In the genomic region with DNA sequence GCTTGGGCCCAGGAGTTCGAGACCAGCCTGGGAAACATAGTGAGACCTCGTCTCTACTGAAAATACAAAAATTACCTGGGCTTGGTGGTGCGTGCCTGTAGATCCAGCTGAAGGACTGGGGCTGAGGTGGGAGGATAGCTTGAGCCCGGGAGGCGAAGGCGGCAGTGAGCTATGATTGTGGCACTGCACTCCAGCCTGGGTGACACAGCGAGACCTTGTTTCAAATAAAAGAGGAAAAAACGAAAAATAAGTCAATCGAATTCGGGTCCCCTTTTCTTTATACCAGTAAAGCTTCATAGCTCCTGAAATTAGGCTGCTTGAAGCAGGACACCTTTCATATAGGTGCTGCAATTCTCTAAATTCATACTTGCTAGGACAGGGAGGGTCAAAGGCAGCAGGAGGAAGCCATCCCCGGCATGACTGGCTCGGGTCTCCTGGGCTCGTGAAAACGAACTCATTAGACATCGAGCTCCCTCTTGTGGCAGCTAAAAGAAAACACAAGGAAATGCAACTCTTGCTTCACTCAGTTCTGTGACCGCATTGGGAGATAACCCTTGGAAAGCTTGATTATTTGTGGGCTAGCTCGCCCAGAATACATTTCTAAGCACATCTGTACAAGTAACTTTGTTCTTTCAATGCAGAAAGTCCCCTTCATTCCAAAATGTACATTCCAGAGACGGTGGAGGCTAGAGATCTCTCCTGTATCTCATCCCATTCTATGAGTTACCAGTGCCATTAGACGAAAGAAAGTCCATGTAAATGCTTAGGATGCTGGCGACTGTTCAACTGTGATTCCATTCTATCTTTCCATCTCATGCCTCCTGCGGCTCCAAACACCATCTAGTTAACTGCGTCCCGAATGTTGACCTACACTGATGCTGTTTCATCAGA, we compare ENCODE assay signal across 9 cellular contexts. TPM values are rescaled to one million over a fixed set of nuclear protein-coding genes. Genes with fewer than 3 reads are reported as not detected.
A peak's percentile ranks its signal among the peaks of the same experiment; 100 is the strongest.
DNase-seq lines count a peak whose midpoint lies in the region; ATAC-seq and TF ChIP-seq lines count a peak whose summit lies in the region.
"Had no signal": no experiment of that assay in that cellular context is flagged by ENCODE, and none has a peak within 500 bp of the region (broad histone marks: within the 10 kb centered on the region; RNA-seq: fewer than 3 reads in every experiment).

No MANE protein-coding gene starts in this region.

- POLR2A ChIA-PET in MCF 10A (lab: Yijun Ruan, JAX), result interaction anchor here (0.7 to 3.8 kb wide), 10 partner anchors 22 to 222 kb away, joined by 3 to 27 read pairs (median 4); no protein-coding TSS in a partner anchor

- intact Hi-C loops in MCF 10A (cut with micrococcal nuclease), result loop anchor here (1.0 to 5.0 kb wide), 3 partner anchors 51 to 121 kb away; no protein-coding TSS in a partner anchor

- CTCF ChIA-PET in MCF 10A (lab: Yijun Ruan, JAX), result interaction anchor here (0.6 to 5.3 kb wide), 46 partner anchors 9 to 1936 kb away, joined by 3 to 138 read pairs (median 5); a partner anchor contains a TSS

- H3K36me3 Mint-ChIP-seq in T-helper 17 cell (ENCODE audit: low read depth) (no peaks in the 10 kb centered on the region), MCF 10A (ENCODE audit: insufficient read depth, unreplicated experiment) (no peaks in the 10 kb centered on the region)

- DNase-seq in NCI-H2081 (lab: John Stamatoyannopoulos, UW), result peak; percentile 14 to 34
- DNase-seq in NCI-H2081 treated with DMSO at 0.1 percent for 48 hours (lab: John Stamatoyannopoulos, UW), result no peak
- DNase-seq in NCI-H1436 (lab: John Stamatoyannopoulos, UW), result peak; percentile 62
- no peak for DNase-seq in T-helper 17 cell
- peak; percentile 91 for DNase-seq in MCF 10A (ENCODE audit: unreplicated experiment)
- peak; percentile 84 for DNase-seq in iPS-NIHi7 (ENCODE audit: extremely low spot score)

- H3K27ac Mint-ChIP-seq in T-helper 17 cell, result no peak overlapping the region
- no peak overlapping the region for H3K27ac Mint-ChIP-seq in MCF 10A (ENCODE audit: low read depth, unreplicated experiment)

- no peaks in the 10 kb centered on the region for H3K9me3 Mint-ChIP-seq in MCF 10A (ENCODE audit: unreplicated experiment)

- H3K4me1 Mint-ChIP-seq in T-helper 17 cell (no peaks in the 10 kb centered on the region), MCF 10A (ENCODE audit: insufficient read depth, unreplicated experiment) (peaks cover 6% of the 10 kb centered on the region)

- peaks cover 6% of the 10 kb centered on the region for H3K27me3 ChIP-seq in skeletal muscle satellite cell (ENCODE audit: control insufficient read depth, insufficient read depth, low read length)
- H3K27me3 ChIP-seq: BLaER1 treated with 17β-estradiol and CSF1 and Interleukin-3, amounts not matched to agents 10 nM and 100 nM had no signal

- ATAC-seq in T-helper 17 cell (peak; percentile 49), GM18873 (IDR thresholded peaks at IDR 0.05; ENCODE audit: low FRiP score, unreplicated experiment) (no peak)

- H3K4me3 Mint-ChIP-seq in T-helper 17 cell, result no peak overlapping the region
- no peak overlapping the region for H3K4me3 Mint-ChIP-seq in MCF 10A (ENCODE audit: unreplicated experiment)

- H3K4me2 ChIP-seq in skeletal muscle satellite cell (ENCODE audit: low read length), result peak overlapping the region; percentile 61

- no peak overlapping the region for H3K9ac ChIP-seq in skeletal muscle satellite cell (ENCODE audit: low read depth, low read length)

- no TSS peak for BruUV-seq in MCF 10A (replicated peaks; lab: Mats Ljungman, UMichigan)

- no peak overlapping the region for H3K4me3 ChIP-seq in skeletal muscle satellite cell (ENCODE audit: low read length)
- H3K4me3 ChIP-seq: BLaER1 treated with 17β-estradiol and CSF1 and Interleukin-3, amounts not matched to agents 10 nM and 100 nM had no signal

- H3K36me3 ChIP-seq in skeletal muscle satellite cell (ENCODE audit: insufficient read depth, low read length), result no peaks in the 10 kb centered on the region
- H3K36me3 ChIP-seq: BLaER1 treated with 17β-estradiol and CSF1 and Interleukin-3, amounts not matched to agents 10 nM and 100 nM had no signal

- H3K27me3 Mint-ChIP-seq in T-helper 17 cell (peaks cover 57% of the 10 kb centered on the region), MCF 10A (ENCODE audit: insufficient read depth, unreplicated experiment) (peaks cover 15% of the 10 kb centered on the region)

- TF ChIP-seq CTCF in MCF 10A (IDR thresholded peaks at IDR 0.05; ENCODE audit: unreplicated experiment), result peak; percentile 80

- H3K4me1 ChIP-seq in skeletal muscle satellite cell (ENCODE audit: control insufficient read depth, insufficient read depth, low read length), result no peaks in the 10 kb centered on the region

- H3K9me3 ChIP-seq in T-helper 17 cell (ENCODE audit: control insufficient read depth, low read length, poor library complexity, severe bottlenecking) (no peaks in the 10 kb centered on the region), skeletal muscle satellite cell (replicated peaks; ENCODE audit: low read length) (no peaks in the 10 kb centered on the region)

RNA-seq across cellular contexts. Expression of a gene that starts 16.8 kb away (rescaled TPM):
- total RNA-seq in T-helper 17 cell (under 1 TPM in 1 of 2 donors, not detected in 1; 0.40 TPM), MCF 10A (2022) (not detected in 2 replicates)
- 0.22 and 0.76 TPM in 2 replicates for total RNA-seq in skeletal muscle satellite cell (2012; rRNA removed)

RNA-seq across cellular contexts. Expression of a gene that starts 17.1 kb away (rescaled TPM):
- total RNA-seq in T-helper 17 cell (not detected), MCF 10A (2022) (not detected in 2 replicates)
- not detected in 2 replicates for total RNA-seq in skeletal muscle satellite cell (2012; rRNA removed)

RNA-seq across cellular contexts. Expression of a gene that starts 26.1 kb away (rescaled TPM):
- total RNA-seq in T-helper 17 cell, result 1 to 10 TPM in 1 of 2 donors, under 1 TPM in 1; 0.70 to 4.1 TPM
- total RNA-seq in MCF 10A (2022), result 6.2 and 8.6 TPM in 2 replicates
- total RNA-seq in skeletal muscle satellite cell (2012; rRNA removed), result 2.3 and 2.4 TPM in 2 replicates

RNA-seq across cellular contexts. Expression of a gene that starts 54.0 kb away (rescaled TPM):
- total RNA-seq in T-helper 17 cell (not detected), MCF 10A (2022) (0.34 and 0.42 TPM in 2 replicates)
- 72.3 and 84.2 TPM in 2 replicates for total RNA-seq in skeletal muscle satellite cell (2012; rRNA removed)

Comparison
In these comparisons a context has a peak if more than half of its experiments do, and no peak if none do; other contexts are left out.
1. DNase-seq: peak in NCI-H2081 (2 of 2), NCI-H1436 (single experiment), MCF 10A (single experiment) and iPS-NIHi7 (single experiment); none in NCI-H2081 treated with DMSO at 0.1 percent for 48 hours (single experiment) and T-helper 17 cell (0 of 3).